In genomic region chr3:50529996-50530706, GRCh38 we compare ENCODE assay signal across 2 cellular contexts.
TF ChIP-seq lines count a peak whose summit lies in the region.

No MANE protein-coding gene starts in this region.

TF ChIP-seq in H1, 55 proteins besides CTCF, POLR2A, EP300 and RAD21:
- TF ChIP-seq POLR2AphosphoS5 (IDR thresholded peaks at IDR 0.05; ENCODE audit: low read depth, low read length) (no peak), MAFK (IDR thresholded peaks at IDR 0.05; ENCODE audit: low read depth, low read length) (no peak), ATF2 (IDR thresholded peaks at IDR 0.05; ENCODE audit: low read length) (no peak), TBP (IDR thresholded peaks at IDR 0.05; ENCODE audit: low read depth, low read length) (no peak), HDAC6 (IDR thresholded peaks at IDR 0.05; ENCODE audit: low read depth, low read length) (no peak), SIX5 (IDR thresholded peaks at IDR 0.05; ENCODE audit: low read depth, low read length) (no peak)

TF ChIP-seq in GM12891, 5 proteins besides CTCF, POLR2A, EP300 and RAD21:
- TF ChIP-seq POLR2AphosphoS5 (IDR thresholded peaks at IDR 0.05; ENCODE audit: low read depth, low read length) (no peak), TAF1 (IDR thresholded peaks at IDR 0.05; ENCODE audit: low read depth, low read length) (no peak), SPI1 (IDR thresholded peaks at IDR 0.05; ENCODE audit: low read depth, low read length) (no peak), POU2F2 (IDR thresholded peaks at IDR 0.05; ENCODE audit: low read depth, low read length) (no peak), PAX5 (IDR thresholded peaks at IDR 0.05; ENCODE audit: insufficient read depth, low read length, severe bottlenecking) (no peak)
